8 cellular contexts compared by ENCODE assay signal in the genomic region with DNA sequence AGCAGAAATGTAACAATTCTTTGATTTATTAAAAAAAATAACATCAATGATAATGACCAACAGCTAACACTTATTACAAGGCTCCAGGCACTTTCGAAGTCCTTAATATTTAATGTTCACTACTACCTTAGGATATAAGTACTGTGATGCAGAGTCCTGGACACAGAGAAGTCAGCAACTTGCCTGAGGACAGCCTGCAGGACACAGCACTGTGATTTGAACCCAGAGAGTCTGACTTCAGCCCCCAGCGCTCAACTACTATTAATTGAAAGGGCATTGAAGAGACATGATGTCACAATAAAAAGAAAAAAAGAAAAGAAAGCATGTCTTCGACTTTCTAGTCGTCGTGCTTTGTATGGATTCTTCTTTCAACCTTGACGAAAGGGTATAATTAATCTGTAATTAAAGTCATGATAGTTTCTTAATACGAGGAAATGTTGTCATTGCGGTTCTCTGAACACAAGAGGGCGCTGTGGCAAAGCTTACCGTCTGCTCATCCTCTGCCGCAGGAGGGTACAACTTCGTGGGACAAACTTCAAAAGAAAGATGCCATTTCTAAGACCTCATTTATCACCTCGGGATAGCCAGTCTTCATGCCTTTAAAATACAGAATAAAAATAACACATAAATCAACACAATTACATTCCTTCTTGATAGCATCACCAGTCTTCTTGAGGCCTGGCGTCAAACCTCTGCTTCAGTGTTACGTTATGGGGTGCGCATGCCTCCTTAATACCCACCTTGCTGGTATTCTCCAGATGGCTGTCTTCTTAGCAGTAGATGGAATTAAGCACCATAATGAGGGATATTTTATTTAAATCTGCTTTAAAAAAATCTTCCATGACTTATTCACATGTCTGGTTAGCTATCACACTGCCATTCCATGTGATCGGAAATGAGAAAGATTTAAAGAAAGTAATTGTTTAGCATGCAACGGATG.
DNase-seq lines count a peak whose midpoint lies in the region; ATAC-seq, FAIRE-seq and TF ChIP-seq lines count a peak whose summit lies in the region.

No MANE protein-coding gene starts in this region.

- DNase-seq in COR-L47 (lab: John Stamatoyannopoulos, UW) (peak; percentile 38), HTR-8/SVneo (ENCODE audit: insufficient read length, low spot score) (peak; percentile 71), Peyer's patch (peak; percentile 25 to 72 (median 58)), foreskin fibroblast (peak; percentile 48 to 84), pancreas (peak in 4 of 6 donors; percentile 30 to 67 (median 36)), uterus (peak; percentile 28 to 31)
- DNase-seq in activated T-helper 2 cell treated with anti-CD3 and anti-CD28 coated beads, Interferon-gamma antibody, Interleukin-2, Interleukin-4, amounts not matched to agents 10 μg/mL and 5 μg/mL and 100 μg/mL, durations not matched to agents 14 hours and 24 hours and 36 hours (ENCODE audit: low spot score): peak; percentile 12

- H3K27me3 ChIP-seq in Peyer's patch (no peaks in the 10 kb centered on the region), pancreas (no peaks in the 10 kb centered on the region), uterus (no peaks in the 10 kb centered on the region)

- no peak overlapping the region for H3K27ac ChIP-seq in Peyer's patch
- H3K27ac ChIP-seq in pancreas: no peak overlapping the region
- H3K27ac ChIP-seq in uterus: no peak overlapping the region

- peaks cover 6% of the 10 kb centered on the region for H3K4me1 Mint-ChIP-seq in activated T-helper 2 cell treated with anti-CD3 and anti-CD28 coated beads, Interferon-gamma antibody, Interleukin-2, Interleukin-4, amounts not matched to agents 10 μg/mL and 5 μg/mL and 100 μg/mL, durations not matched to agents 14 hours and 24 hours and 36 hours (ENCODE audit: low read depth)

- H3K4me3 ChIP-seq in Peyer's patch (no peak overlapping the region), foreskin fibroblast (ENCODE audit: low read depth in 1 of 2, low read length in 2 of 2) (no peak overlapping the region), pancreas (no peak overlapping the region), uterus (no peak overlapping the region)

- 31 to 32% methylated on average over 18 of the region's 18 CpGs for WGBS in pancreas, 2 donors

- no peaks in the 10 kb centered on the region for H3K36me3 Mint-ChIP-seq in activated T-helper 2 cell treated with anti-CD3 and anti-CD28 coated beads, Interferon-gamma antibody, Interleukin-2, Interleukin-4, amounts not matched to agents 10 μg/mL and 5 μg/mL and 100 μg/mL, durations not matched to agents 14 hours and 24 hours and 36 hours (ENCODE audit: low read depth)

- no peak for FAIRE-seq in HTR-8/SVneo (lab: Jason Lieb, UNC)
- peak; percentile 78 for FAIRE-seq in pancreas (lab: Jason Lieb, UNC)

- H3K36me3 ChIP-seq in Peyer's patch: no peaks in the 10 kb centered on the region
- H3K36me3 ChIP-seq in pancreas: no peaks in the 10 kb centered on the region
- no peaks in the 10 kb centered on the region for H3K36me3 ChIP-seq in uterus

- H3K9me3 ChIP-seq in Peyer's patch (no peaks in the 10 kb centered on the region), pancreas (no peaks in the 10 kb centered on the region), uterus (no peaks in the 10 kb centered on the region)

- ATAC-seq in pancreas (peak in 3 of 4 donors; percentile 67 to 83 (median 71)), GM19035 (IDR thresholded peaks at IDR 0.05; ENCODE audit: unreplicated experiment) (no peak)

- intact Hi-C loops in activated T-helper 2 cell treated with anti-CD3 and anti-CD28 coated beads, Interferon-gamma antibody, Interleukin-2, Interleukin-4, amounts not matched to agents 10 μg/mL and 5 μg/mL and 100 μg/mL, durations not matched to agents 14 hours and 24 hours and 36 hours (cut with micrococcal nuclease): loop anchor here (5.0 kb wide), 1 partner anchor 66 kb away; no protein-coding TSS in a partner anchor
- intact Hi-C loops in pancreas (cut with DNase I) (loop anchor here in 2 of 3 donors (5.0 to 10.0 kb wide), 2 partner anchors 758 to 766 kb away; partner anchors contain the start of gene SIPA1L2 (in 1 of the 2)), uterus (cut with DNase I; ENCODE audit: low total_unique reads) (no loop called here)

- H3K27ac Mint-ChIP-seq in activated T-helper 2 cell treated with anti-CD3 and anti-CD28 coated beads, Interferon-gamma antibody, Interleukin-2, Interleukin-4, amounts not matched to agents 10 μg/mL and 5 μg/mL and 100 μg/mL, durations not matched to agents 14 hours and 24 hours and 36 hours: no peak overlapping the region

- TF ChIP-seq CTCF in Peyer's patch (IDR thresholded peaks at IDR 0.05) (peak; percentile 20 to 86 (median 77)), foreskin fibroblast (IDR thresholded peaks at IDR 0.05; ENCODE audit: low read depth, low read length) (peak; percentile 70), pancreas (IDR thresholded peaks at IDR 0.05) (peak; percentile 72 to 85 (median 74)), uterus (IDR thresholded peaks at IDR 0.05) (peak; percentile 35 to 70 (median 56))

- TF ChIP-seq POLR2A in Peyer's patch (IDR thresholded peaks at IDR 0.05): no peak
- no peak for TF ChIP-seq POLR2A in uterus (IDR thresholded peaks at IDR 0.05)

- H3K27me3 Mint-ChIP-seq in activated T-helper 2 cell treated with anti-CD3 and anti-CD28 coated beads, Interferon-gamma antibody, Interleukin-2, Interleukin-4, amounts not matched to agents 10 μg/mL and 5 μg/mL and 100 μg/mL, durations not matched to agents 14 hours and 24 hours and 36 hours (ENCODE audit: low read depth): no peaks in the 10 kb centered on the region

- no peak overlapping the region for H3K4me3 Mint-ChIP-seq in activated T-helper 2 cell treated with anti-CD3 and anti-CD28 coated beads, Interferon-gamma antibody, Interleukin-2, Interleukin-4, amounts not matched to agents 10 μg/mL and 5 μg/mL and 100 μg/mL, durations not matched to agents 14 hours and 24 hours and 36 hours (ENCODE audit: low read depth)

- H3K4me1 ChIP-seq in Peyer's patch: no peaks in the 10 kb centered on the region
- no peaks in the 10 kb centered on the region for H3K4me1 ChIP-seq in pancreas
- H3K4me1 ChIP-seq in uterus: no peaks in the 10 kb centered on the region

- no peaks in the 10 kb centered on the region for H3K9me3 Mint-ChIP-seq in activated T-helper 2 cell treated with anti-CD3 and anti-CD28 coated beads, Interferon-gamma antibody, Interleukin-2, Interleukin-4, amounts not matched to agents 10 μg/mL and 5 μg/mL and 100 μg/mL, durations not matched to agents 14 hours and 24 hours and 36 hours

Comparison
In these comparisons a context has a peak if more than half of its experiments do, and no peak if none do; other contexts are left out.
1. DNase-seq: peak in every context shown above with its lines; median percentile 71 in HTR-8/SVneo; 66 in foreskin fibroblast; 58 in Peyer's patch; 38 in COR-L47; 36 in pancreas; 30 in uterus; 12 in activated T-helper 2 cell treated with anti-CD3 and anti-CD28 coated beads, Interferon-gamma antibody, Interleukin-2, Interleukin-4, amounts not matched to agents 10 μg/mL and 5 μg/mL and 100 μg/mL, durations not matched to agents 14 hours and 24 hours and 36 hours.